11 cellular contexts compared by ENCODE assay signal in genomic region chr6:111711989-111712388, GRCh38.
A peak's percentile ranks its signal among the peaks of the same experiment; 100 is the strongest.
DNase-seq lines count a peak whose midpoint lies in the region; ATAC-seq and TF ChIP-seq lines count a peak whose summit lies in the region.
"Had no signal": no experiment of that assay in that cellular context is flagged by ENCODE, and none has a peak within 500 bp of the region (broad histone marks: within the 10 kb centered on the region; RNA-seq: fewer than 3 reads in every experiment).

No MANE protein-coding gene starts in this region.

- H3K79me2 ChIP-seq in osteoblast (ENCODE audit: insufficient read depth, low read length) (peaks cover 2% of the 10 kb centered on the region), smooth muscle cell (ENCODE audit: low read depth) (no peaks in the 10 kb centered on the region)

- H3K27me3 Mint-ChIP-seq in CD8-positive, alpha-beta T cell (ENCODE audit: low read depth) = no peaks in the 10 kb centered on the region
- no peaks in the 10 kb centered on the region for H3K27me3 Mint-ChIP-seq in central memory CD8-positive, alpha-beta T cell
- H3K27me3 Mint-ChIP-seq in CD14-positive monocyte (ENCODE audit: low read depth in 3 of 3) = no peaks in the 10 kb centered on the region

- peaks cover 40% of the 10 kb centered on the region for H3K4me1 ChIP-seq in CD8-positive, alpha-beta T cell (ENCODE audit: insufficient read depth, low read length)
- H3K4me1 ChIP-seq in osteoblast (ENCODE audit: insufficient read depth, low read length) (peaks cover 7% of the 10 kb centered on the region), smooth muscle cell (ENCODE audit: low read depth) (peaks cover 13% of the 10 kb centered on the region)

- H3F3A ChIP-seq in smooth muscle cell (ENCODE audit: low read depth) = no peaks in the 10 kb centered on the region

- intact Hi-C loops in CD8-positive, alpha-beta T cell (cut with DNase I, micrococcal nuclease) = loop anchor here (2.0 to 5.0 kb wide), 7 partner anchors 35 to 600 kb away; partner anchors contain the start of gene FYN (in 1 of the 2)
- intact Hi-C loops in CD14-positive monocyte (cut with micrococcal nuclease) = loop anchor here (2.0 to 10.0 kb wide), 4 partner anchors 317 to 453 kb away; no protein-coding TSS in a partner anchor

- DNase-seq in CD8-positive, alpha-beta T cell = no peak
- peak; percentile 50 for DNase-seq in NCI-H2227 (lab: John Stamatoyannopoulos, UW; ENCODE audit: unreplicated experiment)
- no peak for DNase-seq in central memory CD8-positive, alpha-beta T cell (ENCODE audit: low spot score in 2 of 2)
- no peak for DNase-seq in osteoblast (ENCODE audit: insufficient read length, low spot score, missing footprints)
- no peak for DNase-seq in CD14-positive monocyte (ENCODE audit: low spot score)
- no peak for DNase-seq in smooth muscle cell (lab: John Stamatoyannopoulos, UW; ENCODE audit: unreplicated experiment)
- DNase-seq: HCEC 1CT, PC-3, T1000 had no signal

- no peak overlapping the region for H3K4me3 ChIP-seq in CD8-positive, alpha-beta T cell (ENCODE audit: low read depth, low read length)
- H3K4me3 ChIP-seq in osteoblast (ENCODE audit: insufficient read depth, low read length) (no peak overlapping the region), smooth muscle cell (no peak overlapping the region)
- H3K4me3 ChIP-seq: GM12878 had no signal

- H3K9ac ChIP-seq in smooth muscle cell (ENCODE audit: low read depth) = no peak overlapping the region

- H3K27ac Mint-ChIP-seq in CD8-positive, alpha-beta T cell = peak overlapping the region; percentile 85
- peak overlapping the region; percentile 90 for H3K27ac Mint-ChIP-seq in central memory CD8-positive, alpha-beta T cell (ENCODE audit: low read depth)
- peak overlapping the region in 3 of 7 donors; percentile 33 to 59 (median 56) for H3K27ac Mint-ChIP-seq in CD14-positive monocyte

- no peak overlapping the region for H2AFZ ChIP-seq in osteoblast (ENCODE audit: low read length)
- no peak overlapping the region for H2AFZ ChIP-seq in smooth muscle cell (ENCODE audit: low read depth)

- H3K36me3 ChIP-seq in CD8-positive, alpha-beta T cell (ENCODE audit: insufficient read depth, low read length) = peaks cover 19% of the 10 kb centered on the region
- H3K36me3 ChIP-seq in osteoblast (ENCODE audit: insufficient read depth, low read length) (peaks cover 33% of the 10 kb centered on the region), smooth muscle cell (ENCODE audit: low read depth) (peaks cover 7% of the 10 kb centered on the region)

- POLR2A ChIA-PET in CD8-positive, alpha-beta T cell (lab: Charles Lee) = interaction anchor here (1.3 kb wide), 1 partner anchor 280 kb away, joined by 5 read pairs; no protein-coding TSS in a partner anchor

- H3K9me3 Mint-ChIP-seq in CD8-positive, alpha-beta T cell = peaks cover 2% of the 10 kb centered on the region
- H3K9me3 Mint-ChIP-seq in central memory CD8-positive, alpha-beta T cell = no peaks in the 10 kb centered on the region
- H3K9me3 Mint-ChIP-seq in CD14-positive monocyte = no peaks in the 10 kb centered on the region

- TF ChIP-seq CTCF in CD8-positive, alpha-beta T cell (IDR thresholded peaks at IDR 0.05) = no peak
- TF ChIP-seq CTCF in osteoblast (IDR thresholded peaks at IDR 0.05; ENCODE audit: extremely low read depth, low read depth, low read length) (no peak), CD14-positive monocyte (IDR thresholded peaks at IDR 0.05) (no peak), smooth muscle cell (IDR thresholded peaks at IDR 0.05; ENCODE audit: borderline replicate concordance, insufficient read depth, poor library complexity, severe bottlenecking) (no peak)

- H4K20me1 ChIP-seq in osteoblast (ENCODE audit: insufficient read depth, low read length) = no peaks in the 10 kb centered on the region
- no peaks in the 10 kb centered on the region for H4K20me1 ChIP-seq in smooth muscle cell (ENCODE audit: low read depth)

- WGBS in smooth muscle cell (ENCODE audit: low lambda C conversion rate) = 79% methylated on average over 9 of the region's 9 CpGs

- no peak overlapping the region for H3K4me3 Mint-ChIP-seq in CD8-positive, alpha-beta T cell
- peak overlapping the region; percentile 32 for H3K4me3 Mint-ChIP-seq in central memory CD8-positive, alpha-beta T cell
- H3K4me3 Mint-ChIP-seq in CD14-positive monocyte = no peak overlapping the region

- H3K4me1 Mint-ChIP-seq in CD8-positive, alpha-beta T cell (ENCODE audit: low read depth) = peaks cover 67% of the 10 kb centered on the region
- H3K4me1 Mint-ChIP-seq in central memory CD8-positive, alpha-beta T cell = peaks cover 57% of the 10 kb centered on the region
- H3K4me1 Mint-ChIP-seq in CD14-positive monocyte = peaks cover 3% of the 10 kb centered on the region

- H3K27ac ChIP-seq in CD8-positive, alpha-beta T cell (ENCODE audit: low read depth, low read length) = no peak overlapping the region
- H3K27ac ChIP-seq in osteoblast (ENCODE audit: low read depth, low read length) (peak overlapping the region; percentile 53), smooth muscle cell (ENCODE audit: low read depth) (no peak overlapping the region)

- CTCF ChIA-PET in CD8-positive, alpha-beta T cell (lab: Charles Lee) = interaction anchor here (0.7 to 11.7 kb wide), 9 partner anchors 13 to 330 kb away, joined by 3 to 115 read pairs (median 4); no protein-coding TSS in a partner anchor

- ATAC-seq in CD8-positive, alpha-beta T cell = no peak
- ATAC-seq in central memory CD8-positive, alpha-beta T cell (replicated peaks; ENCODE audit: extremely low read depth, poor library complexity, severe bottlenecking) = no peak
- ATAC-seq in HG03378 (IDR thresholded peaks at IDR 0.05; ENCODE audit: unreplicated experiment) = no peak
- ATAC-seq: GM12878, PC-3 had no signal

- H3K9me3 ChIP-seq in CD8-positive, alpha-beta T cell (ENCODE audit: low read length) = no peaks in the 10 kb centered on the region
- no peaks in the 10 kb centered on the region for H3K9me3 ChIP-seq in osteoblast (ENCODE audit: low read depth, low read length)
- H3K9me3 ChIP-seq in smooth muscle cell (replicated peaks; ENCODE audit: low read depth) = no peaks in the 10 kb centered on the region

- H3K36me3 Mint-ChIP-seq in CD8-positive, alpha-beta T cell = peaks cover 71% of the 10 kb centered on the region
- peaks cover 72% of the 10 kb centered on the region for H3K36me3 Mint-ChIP-seq in central memory CD8-positive, alpha-beta T cell (ENCODE audit: insufficient read depth)
- H3K36me3 Mint-ChIP-seq in CD14-positive monocyte = peaks cover 76 to 85% of the 10 kb centered on the region in 2 donors

- H3K4me2 ChIP-seq in osteoblast (ENCODE audit: insufficient read depth, low read length) (no peak overlapping the region), smooth muscle cell (no peak overlapping the region)

- H3K27me3 ChIP-seq in CD8-positive, alpha-beta T cell (ENCODE audit: insufficient read depth, low read length) = no peaks in the 10 kb centered on the region
- no peaks in the 10 kb centered on the region for H3K27me3 ChIP-seq in osteoblast (ENCODE audit: insufficient read depth, low read length)
- no peaks in the 10 kb centered on the region for H3K27me3 ChIP-seq in smooth muscle cell (ENCODE audit: low read depth)
